In genomic region chr2:152078662-152079061, GRCh38 we compare ENCODE assay signal across 1 cellular context.
TF ChIP-seq lines count a peak whose summit lies in the region.

No MANE protein-coding gene starts in this region.

TF ChIP-seq in SK-N-SH, 30 proteins besides CTCF, POLR2A, EP300 and RAD21 (continued from another document):
- TF ChIP-seq REST (IDR thresholded peaks at IDR 0.05; ENCODE audit: low read depth, low read length) (no peak), SMC3 (IDR thresholded peaks at IDR 0.05; ENCODE audit: low read depth, low read length) (no peak)
